ENCODE assay signal across 13 cellular contexts in the genomic region with DNA sequence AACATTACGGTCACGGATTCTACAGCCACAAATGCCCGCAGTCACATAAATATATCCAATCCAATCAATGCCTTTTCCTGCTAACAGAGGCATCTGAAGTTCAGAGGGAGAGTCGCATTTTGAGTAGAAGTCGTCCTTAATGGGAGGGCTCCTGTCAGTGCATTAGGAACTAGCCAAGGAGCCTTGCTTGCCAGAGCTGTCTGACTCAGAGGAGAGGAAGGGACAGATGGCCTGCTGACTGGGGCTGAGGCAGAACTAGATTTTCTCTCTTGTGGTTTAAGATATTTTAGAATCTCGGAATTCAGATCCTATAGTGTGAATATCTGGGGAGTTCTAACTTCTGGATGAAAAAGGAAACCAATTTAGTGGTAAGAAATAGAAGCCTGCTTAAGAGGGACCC. TPM values are rescaled to one million over a fixed set of nuclear protein-coding genes. Genes with fewer than 3 reads are reported as not detected.
DNase-seq lines count a peak whose midpoint lies in the region; ATAC-seq and TF ChIP-seq lines count a peak whose summit lies in the region.
"Had no signal": no experiment of that assay in that cellular context is flagged by ENCODE, and none has a peak within 500 bp of the region (broad histone marks: within the 10 kb centered on the region; RNA-seq: fewer than 3 reads in every experiment).

No MANE protein-coding gene starts in this region.

- no peak overlapping the region for H3K4me3 Mint-ChIP-seq in stimulated activated effector memory CD8-positive, alpha-beta T cell treated with anti-CD3 and anti-CD28 coated beads, Interleukin-12 subunit alpha, Interleukin-12 subunit beta, amount 100 ng/mL, for 72 hours
- no peak overlapping the region for H3K4me3 Mint-ChIP-seq in activated CD4-positive, alpha-beta memory T cell treated with anti-CD3 and anti-CD28 coated beads for 36 hours
- H3K4me3 Mint-ChIP-seq: stimulated activated memory B cell treated with anti-CD40 and anti-IgM and Interleukin-4, amounts not matched to agents 10 μg/mL and 1 μg/mL and 100 μg/mL, for 72 hours; T-helper 2 cell treated with Interferon-gamma antibody and Interleukin-4, amounts not matched to agents 5 μg/mL and 100 μg/mL, for 36 hours had no signal

- peaks cover 33% of the 10 kb centered on the region for H3K4me1 Mint-ChIP-seq in stimulated activated effector memory CD8-positive, alpha-beta T cell treated with anti-CD3 and anti-CD28 coated beads, Interleukin-12 subunit alpha, Interleukin-12 subunit beta, amount 100 ng/mL, for 72 hours
- peaks cover 27% of the 10 kb centered on the region for H3K4me1 Mint-ChIP-seq in activated CD4-positive, alpha-beta memory T cell treated with anti-CD3 and anti-CD28 coated beads for 36 hours (ENCODE audit: low read depth)

- TF ChIP-seq POLR2A in heart left ventricle (IDR thresholded peaks at IDR 0.05): no peak

- H3K27ac Mint-ChIP-seq in stimulated activated effector memory CD8-positive, alpha-beta T cell treated with anti-CD3 and anti-CD28 coated beads, Interleukin-12 subunit alpha, Interleukin-12 subunit beta, amount 100 ng/mL, for 72 hours: peak overlapping the region; percentile 72
- H3K27ac Mint-ChIP-seq in activated CD4-positive, alpha-beta memory T cell treated with anti-CD3 and anti-CD28 coated beads for 36 hours: no peak overlapping the region
- H3K27ac Mint-ChIP-seq: stimulated activated memory B cell treated with anti-CD40 and anti-IgM and Interleukin-4, amounts not matched to agents 10 μg/mL and 1 μg/mL and 100 μg/mL, for 72 hours; T-helper 2 cell treated with Interferon-gamma antibody and Interleukin-4, amounts not matched to agents 5 μg/mL and 100 μg/mL, for 36 hours had no signal

- no peaks in the 10 kb centered on the region for H3K27me3 ChIP-seq in adipocyte (replicated peaks; ENCODE audit: control insufficient read depth, insufficient read depth, low read length)
- H3K27me3 ChIP-seq in heart left ventricle: no peaks in the 10 kb centered on the region

- H3K36me3 ChIP-seq in adipocyte (ENCODE audit: control insufficient read depth, insufficient read depth, low read length, severe bottlenecking) (peaks cover 20% of the 10 kb centered on the region), heart left ventricle (peaks cover 0 to 65% (median 46%) of the 10 kb centered on the region in 9 donors)

- CTCF ChIA-PET in activated CD4-positive, alpha-beta memory T cell treated with anti-CD3 and anti-CD28 coated beads for 36 hours (lab: Charles Lee): no interaction called here

- in situ Hi-C loops in G401 (cut with HindIII; ENCODE audit: low sequenced_read_pairs): no loop called here

- H3K9me3 ChIP-seq in adipocyte (ENCODE audit: control insufficient read depth, low read length): no peaks in the 10 kb centered on the region
- no peaks in the 10 kb centered on the region for H3K9me3 ChIP-seq in heart left ventricle

- POLR2A ChIA-PET in activated CD4-positive, alpha-beta memory T cell treated with anti-CD3 and anti-CD28 coated beads for 36 hours (lab: Charles Lee): interaction anchor here (0.7 kb wide), 1 partner anchor 9 kb away, joined by 3 read pairs; no protein-coding TSS in a partner anchor

- ATAC-seq in heart left ventricle: peak in 3 of 4 donors; percentile 61 to 70 (median 68)
- no peak for ATAC-seq in stimulated activated effector memory CD8-positive, alpha-beta T cell treated with anti-CD3 and anti-CD28 coated beads, Interleukin-12 subunit alpha, Interleukin-12 subunit beta, amount 100 ng/mL, for 72 hours
- no peak for ATAC-seq in GM18520 (IDR thresholded peaks at IDR 0.05; ENCODE audit: unreplicated experiment)
- ATAC-seq in HG03097 (IDR thresholded peaks at IDR 0.05; ENCODE audit: low FRiP score, unreplicated experiment): no peak
- ATAC-seq: stimulated activated memory B cell treated with anti-CD40 and anti-IgM and Interleukin-4, amounts not matched to agents 10 μg/mL and 1 μg/mL and 100 μg/mL, for 72 hours had no signal

- peak; percentile 71 for DNase-seq in G401 (ENCODE audit: low spot score)
- DNase-seq in adipocyte (ENCODE audit: low read depth): peak; percentile 77
- peak in 2 of 5 donors; percentile 51 to 55 for DNase-seq in heart left ventricle
- DNase-seq in stimulated activated effector memory CD8-positive, alpha-beta T cell treated with anti-CD3 and anti-CD28 coated beads, Interleukin-12 subunit alpha, Interleukin-12 subunit beta, amount 100 ng/mL, for 72 hours (ENCODE audit: low spot score in 2 of 2): no peak
- DNase-seq in DMS114 treated with DMSO at 0.1 percent for 48 hours (lab: John Stamatoyannopoulos, UW; ENCODE audit: unreplicated experiment): no peak
- no peak for DNase-seq in activated CD4-positive, alpha-beta memory T cell treated with anti-CD3 and anti-CD28 coated beads for 36 hours
- DNase-seq: activated gamma-delta T cell treated with Interleukin-2 at 50 U/mL for 16 hours, NCI-H226 had no signal

- H3K9ac ChIP-seq in adipocyte (ENCODE audit: low read length): peak overlapping the region; percentile 71

- H3K9me3 Mint-ChIP-seq in stimulated activated effector memory CD8-positive, alpha-beta T cell treated with anti-CD3 and anti-CD28 coated beads, Interleukin-12 subunit alpha, Interleukin-12 subunit beta, amount 100 ng/mL, for 72 hours: no peaks in the 10 kb centered on the region
- H3K9me3 Mint-ChIP-seq in activated CD4-positive, alpha-beta memory T cell treated with anti-CD3 and anti-CD28 coated beads for 36 hours: no peaks in the 10 kb centered on the region
- H3K9me3 Mint-ChIP-seq: stimulated activated memory B cell treated with anti-CD40 and anti-IgM and Interleukin-4, amounts not matched to agents 10 μg/mL and 1 μg/mL and 100 μg/mL, for 72 hours; T-helper 2 cell treated with Interferon-gamma antibody and Interleukin-4, amounts not matched to agents 5 μg/mL and 100 μg/mL, for 36 hours had no signal

- peak overlapping the region; percentile 30 for H3K4me3 ChIP-seq in adipocyte (ENCODE audit: low read length)
- no peak overlapping the region for H3K4me3 ChIP-seq in heart left ventricle

- H3K4me1 ChIP-seq in adipocyte (ENCODE audit: control insufficient read depth, insufficient read depth, low read length) (peaks cover 47% of the 10 kb centered on the region), heart left ventricle (peaks cover 0 to 26% (median 14%) of the 10 kb centered on the region in 12 donors)

- WGBS in heart left ventricle, 4 donors: 80 to 87% (median 85%) methylated on average over 6 of the region's 6 CpGs

- H3K27me3 Mint-ChIP-seq in activated CD4-positive, alpha-beta memory T cell treated with anti-CD3 and anti-CD28 coated beads for 36 hours: no peaks in the 10 kb centered on the region
- H3K27me3 Mint-ChIP-seq: stimulated activated memory B cell treated with anti-CD40 and anti-IgM and Interleukin-4, amounts not matched to agents 10 μg/mL and 1 μg/mL and 100 μg/mL, for 72 hours had no signal

- peaks cover 65% of the 10 kb centered on the region for H3K36me3 Mint-ChIP-seq in stimulated activated effector memory CD8-positive, alpha-beta T cell treated with anti-CD3 and anti-CD28 coated beads, Interleukin-12 subunit alpha, Interleukin-12 subunit beta, amount 100 ng/mL, for 72 hours
- peaks cover 20% of the 10 kb centered on the region for H3K36me3 Mint-ChIP-seq in activated CD4-positive, alpha-beta memory T cell treated with anti-CD3 and anti-CD28 coated beads for 36 hours

- H3K27ac ChIP-seq in heart left ventricle: peak overlapping the region in 6 of 12 donors; percentile 0 to 52 (median 20)
- H3K27ac ChIP-seq: HL-60 had no signal

- intact Hi-C loops in heart left ventricle (cut with DNase I): loop anchor here in 2 of 10 donors (10.0 kb wide), 2 partner anchors 116 to 296 kb away; a partner anchor contains a TSS
- intact Hi-C loops in activated CD4-positive, alpha-beta memory T cell treated with anti-CD3 and anti-CD28 coated beads for 36 hours (cut with micrococcal nuclease): no loop called here

- no peak for TF ChIP-seq CTCF in heart left ventricle (IDR thresholded peaks at IDR 0.05)

RNA-seq across cellular contexts. Expression of a gene that starts 10.6 kb away (rescaled TPM):
- total RNA-seq in G401 (2014; rRNA removed; shearing (Covaris generic)): 0.78 TPM in 1 of 2 replicates, not detected in the other
- total RNA-seq in heart left ventricle: 1 to 10 TPM; 3.3 to 8.1 (median 4.5) TPM
- 1 to 10 TPM; 3.4 to 6.3 TPM for polyA plus RNA-seq in heart left ventricle
- total RNA-seq in activated CD4-positive, alpha-beta memory T cell treated with anti-CD3 and anti-CD28 coated beads for 36 hours: 1 to 10 TPM; 7.1 to 8.9 TPM

RNA-seq across cellular contexts. Expression of a gene that starts 35.6 kb away (rescaled TPM):
- 0.68 and 2.0 TPM in 2 replicates for total RNA-seq in G401 (2014; rRNA removed; shearing (Covaris generic))
- total RNA-seq in heart left ventricle: 1 to 10 TPM in 1 of 9 donors, not detected in 8; 2.2 TPM
- polyA plus RNA-seq in heart left ventricle: under 1 TPM in 1 of 2 donors, not detected in 1; 0.08 TPM
- total RNA-seq in activated CD4-positive, alpha-beta memory T cell treated with anti-CD3 and anti-CD28 coated beads for 36 hours: under 1 TPM; 0.36 to 0.46 TPM

RNA-seq across cellular contexts. Expression of a gene that starts 56.0 kb away (rescaled TPM):
- 148 and 168 TPM in 2 replicates for total RNA-seq in G401 (2014; rRNA removed; shearing (Covaris generic))
- 10 to 100 TPM; 14.6 to 57.4 (median 27.1) TPM for total RNA-seq in heart left ventricle
- 10 to 100 TPM; 21.6 to 39.8 TPM for polyA plus RNA-seq in heart left ventricle
- 10 to 100 TPM; 90.2 to 94.8 TPM for total RNA-seq in activated CD4-positive, alpha-beta memory T cell treated with anti-CD3 and anti-CD28 coated beads for 36 hours

Comparison
In these comparisons a context has a peak if more than half of its experiments do, and no peak if none do; other contexts are left out.
1. DNase-seq: peak in G401 (single experiment) and adipocyte (single experiment); none in stimulated activated effector memory CD8-positive, alpha-beta T cell treated with anti-CD3 and anti-CD28 coated beads, Interleukin-12 subunit alpha, Interleukin-12 subunit beta, amount 100 ng/mL, for 72 hours (0 of 2), DMS114 treated with DMSO at 0.1 percent for 48 hours (single experiment) and activated CD4-positive, alpha-beta memory T cell treated with anti-CD3 and anti-CD28 coated beads for 36 hours (single experiment).
2. ATAC-seq: peak in heart left ventricle (3 of 4); none in stimulated activated effector memory CD8-positive, alpha-beta T cell treated with anti-CD3 and anti-CD28 coated beads, Interleukin-12 subunit alpha, Interleukin-12 subunit beta, amount 100 ng/mL, for 72 hours (single experiment), GM18520 (single experiment) and HG03097 (single experiment).